Comparison of ENCODE assay signal across 14 cellular contexts in the genomic region with DNA sequence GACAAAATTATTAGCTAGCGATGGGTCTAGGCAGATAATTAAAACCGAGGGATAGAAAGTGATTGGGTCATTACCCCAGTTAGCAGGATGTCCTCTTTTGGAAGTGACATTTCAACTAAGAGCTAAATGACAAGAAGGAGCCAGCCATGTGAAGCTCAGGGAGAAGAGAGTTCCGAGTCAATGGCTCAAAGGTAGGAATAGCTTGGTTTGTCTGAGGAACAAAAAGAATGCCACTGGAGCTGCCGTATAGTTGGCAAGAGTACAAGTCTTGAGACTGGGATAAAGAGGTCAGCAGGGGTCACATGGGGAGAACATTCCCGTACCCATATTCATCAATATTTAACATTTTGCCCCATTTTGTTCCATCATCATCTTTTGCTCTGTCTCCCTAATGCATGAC.
A peak's percentile ranks its signal among the peaks of the same experiment; 100 is the strongest.
DNase-seq lines count a peak whose midpoint lies in the region; ATAC-seq and TF ChIP-seq lines count a peak whose summit lies in the region.
"Had no signal": no experiment of that assay in that cellular context is flagged by ENCODE, and none has a peak within 500 bp of the region (broad histone marks: within the 10 kb centered on the region; RNA-seq: fewer than 3 reads in every experiment).

No MANE protein-coding gene starts in this region.

- no peak overlapping the region for H3K4me3 ChIP-seq in neural progenitor cell
- H3K4me3 ChIP-seq: GM12878, HAP-1 had no signal

- H3K4me2 ChIP-seq in neural progenitor cell: no peak overlapping the region

- peaks cover 3% of the 10 kb centered on the region for H3K27me3 Mint-ChIP-seq in neural progenitor cell (ENCODE audit: insufficient read depth, low read depth)
- H3K27me3 Mint-ChIP-seq: B cell had no signal

- H3K9me3 Mint-ChIP-seq in neural progenitor cell: no peaks in the 10 kb centered on the region
- H3K9me3 Mint-ChIP-seq: CD8-positive, alpha-beta T cell had no signal

- no peak for TF ChIP-seq CTCF in neural progenitor cell (IDR thresholded peaks at IDR 0.05)

- H3K27ac ChIP-seq in neural progenitor cell: no peak overlapping the region

- H4K20me1 ChIP-seq in neural progenitor cell (ENCODE audit: low read depth): no peaks in the 10 kb centered on the region

- peaks cover 8% of the 10 kb centered on the region for H3F3A ChIP-seq in neural progenitor cell (ENCODE audit: low read depth)

- no peak overlapping the region for H3K27ac Mint-ChIP-seq in neural progenitor cell
- H3K27ac Mint-ChIP-seq: B cell; CD8-positive, alpha-beta T cell had no signal

- no peaks in the 10 kb centered on the region for H3K36me3 ChIP-seq in neural progenitor cell
- H3K36me3 ChIP-seq: HAP-1 had no signal

- no peak for TF ChIP-seq POLR2A in GM18505 (IDR thresholded peaks at IDR 0.05; ENCODE audit: borderline replicate concordance, extremely low read depth, insufficient read depth, insufficient read length)

- H3K9ac ChIP-seq in neural progenitor cell: no peak overlapping the region

- H3K9me3 ChIP-seq in neural progenitor cell (ENCODE audit: low read depth): no peaks in the 10 kb centered on the region
- H3K9me3 ChIP-seq: HAP-1 had no signal

- peak overlapping the region; percentile 27 for H3K4me3 Mint-ChIP-seq in neural progenitor cell
- H3K4me3 Mint-ChIP-seq: B cell; CD8-positive, alpha-beta T cell had no signal

- no peak for ATAC-seq in GM21529 (IDR thresholded peaks at IDR 0.05; ENCODE audit: unreplicated experiment)
- ATAC-seq in GM18517 (IDR thresholded peaks at IDR 0.05; ENCODE audit: unreplicated experiment): no peak
- no peak for ATAC-seq in GM18505 (IDR thresholded peaks at IDR 0.05; ENCODE audit: unreplicated experiment)
- ATAC-seq: CD8-positive, alpha-beta T cell; GM12878; HepG2 had no signal

- no peaks in the 10 kb centered on the region for H3K36me3 Mint-ChIP-seq in neural progenitor cell
- H3K36me3 Mint-ChIP-seq: CD8-positive, alpha-beta T cell had no signal

- no peaks in the 10 kb centered on the region for H3K79me2 ChIP-seq in neural progenitor cell (ENCODE audit: low read depth)

- H3K4me1 Mint-ChIP-seq in neural progenitor cell: peaks cover 30% of the 10 kb centered on the region

- no peak overlapping the region for H2AFZ ChIP-seq in neural progenitor cell (replicated peaks)

- peaks cover 13% of the 10 kb centered on the region for H3K4me1 ChIP-seq in neural progenitor cell

- no peaks in the 10 kb centered on the region for H3K27me3 ChIP-seq in neural progenitor cell

- DNase-seq in NCI-H2227 treated with DMSO at 0.1 percent for 48 hours (lab: John Stamatoyannopoulos, UW): peak; percentile 42
- no peak for DNase-seq in NCI-H2227 (lab: John Stamatoyannopoulos, UW; ENCODE audit: unreplicated experiment)
- DNase-seq in cerebellar cortex (ENCODE audit: low spot score): peak; percentile 66
- DNase-seq in neural progenitor cell (ENCODE audit: low spot score): no peak
- DNase-seq: ACHN; CD8-positive, alpha-beta T cell; COR-L47 had no signal

Comparison
In these comparisons a context has a peak if more than half of its experiments do, and no peak if none do; other contexts are left out.
1. DNase-seq: peak in NCI-H2227 treated with DMSO at 0.1 percent for 48 hours (single experiment) and cerebellar cortex (single experiment); none in NCI-H2227 (single experiment) and neural progenitor cell (single experiment).